In the genomic region with DNA sequence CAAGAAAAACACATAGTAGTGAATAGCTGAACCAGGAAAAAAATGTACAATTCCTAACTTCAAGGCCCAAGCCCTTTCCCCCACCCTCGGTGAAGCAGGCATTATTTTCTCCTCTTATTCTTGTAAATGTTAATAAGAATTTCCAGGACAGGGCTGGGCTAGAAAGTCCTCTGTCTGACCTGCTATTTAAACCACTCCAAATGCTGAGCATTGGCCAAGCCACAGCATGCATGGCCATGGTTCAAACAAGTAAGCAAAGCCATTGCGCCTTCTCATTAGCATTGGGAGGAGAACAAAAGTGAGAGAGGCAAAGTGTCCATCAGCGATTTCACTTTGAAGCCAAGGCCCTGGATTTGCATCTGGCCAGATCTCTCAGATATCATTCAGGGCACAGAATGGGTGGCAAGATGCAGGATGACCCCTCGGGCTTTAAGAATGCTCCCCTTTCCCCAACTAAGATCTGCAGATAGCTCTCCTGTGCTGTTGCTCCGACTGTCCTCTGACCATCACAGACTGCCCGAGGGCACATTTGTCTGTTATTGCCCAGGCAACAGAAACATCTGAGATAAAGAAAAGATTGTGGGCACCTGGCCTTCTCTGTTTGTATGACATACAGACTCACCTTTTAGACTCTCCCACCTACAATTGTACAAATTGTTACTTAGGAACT, we compare ENCODE assay signal across 15 cellular contexts. TPM values are rescaled to one million over a fixed set of nuclear protein-coding genes. Genes with fewer than 3 reads are reported as not detected.
DNase-seq lines count a peak whose midpoint lies in the region; ATAC-seq lines count a peak whose summit lies in the region.
"Had no signal": no experiment of that assay in that cellular context is flagged by ENCODE, and none has a peak within 500 bp of the region (broad histone marks: within the 10 kb centered on the region; RNA-seq: fewer than 3 reads in every experiment).

No MANE protein-coding gene starts in this region.

- in situ Hi-C loops in GM23248 (cut with MboI) = no loop called here

- no peak overlapping the region for H3K4me3 ChIP-seq in GM23248
- H3K4me3 ChIP-seq: breast epithelium, sigmoid colon had no signal

- peaks cover 10% of the 10 kb centered on the region; the same call in 1 of the 2 replicates for H3K36me3 ChIP-seq in GM23248 (ENCODE audit: low read depth)
- H3K36me3 ChIP-seq: breast epithelium, sigmoid colon had no signal

- H3K79me2 ChIP-seq in GM23248 (ENCODE audit: insufficient read depth) = no peaks in the 10 kb centered on the region

- no peaks in the 10 kb centered on the region for H3K9me3 ChIP-seq in GM23248 (ENCODE audit: low read depth)
- H3K9me3 ChIP-seq: breast epithelium, sigmoid colon had no signal

- no peak overlapping the region for H3K9ac ChIP-seq in GM23248

- H3K4me2 ChIP-seq in GM23248 (ENCODE audit: unreplicated experiment) = no peak overlapping the region

- WGBS in GM23248 (ENCODE audit: low coverage in 1 of 2, low lambda C conversion rate in 2 of 2, missing lambda C conversion rate in 2 of 2), 2 experiments = 48 to 49% methylated on average over 6 of the region's 6 CpGs

- H3K27ac ChIP-seq in GM23248 = no peak overlapping the region
- H3K27ac ChIP-seq: breast epithelium had no signal

- peak; percentile 42 for DNase-seq in Ammon's horn (ENCODE audit: low spot score)
- DNase-seq in GM23248 = peak; percentile 58
- DNase-seq in astrocyte of the hippocampus (ENCODE audit: low read depth, low spot score) = peak; percentile 95
- DNase-seq in midbrain (lab: John Stamatoyannopoulos, UW) = peak; percentile 11
- DNase-seq in ecto neural progenitor cell (ENCODE audit: low spot score) = no peak
- no peak for DNase-seq in Kasumi-1 (lab: John Stamatoyannopoulos, UW)
- no peak for DNase-seq in effector CD4-positive, alpha-beta T cell
- DNase-seq: CD4-positive, alpha-beta memory T cell; H9; kidney glomerular epithelial cell; sigmoid colon had no signal

- peaks cover 93% of the 10 kb centered on the region for H3F3A ChIP-seq in GM23248 (ENCODE audit: insufficient read depth)

- no peaks in the 10 kb centered on the region for H3K4me1 ChIP-seq in GM23248 (ENCODE audit: insufficient read depth)

- no peaks in the 10 kb centered on the region for H3K27me3 ChIP-seq in GM23248 (replicated peaks; ENCODE audit: insufficient read depth)
- H3K27me3 ChIP-seq: breast epithelium, sigmoid colon had no signal

- no peak overlapping the region for H2AFZ ChIP-seq in GM23248

- no peaks in the 10 kb centered on the region for H3K9me2 ChIP-seq in GM23248 (ENCODE audit: insufficient read depth)

- H4K20me1 ChIP-seq in GM23248 (ENCODE audit: insufficient read depth) = peaks cover 15% of the 10 kb centered on the region; the same call in 1 of the 2 replicates

- no peak for ATAC-seq in HG02623 (IDR thresholded peaks at IDR 0.05; ENCODE audit: unreplicated experiment)
- ATAC-seq: stimulated activated memory B cell treated with anti-CD40 and anti-IgM and Interleukin-4, amounts not matched to agents 10 μg/mL and 1 μg/mL and 100 μg/mL, for 72 hours had no signal

RNA-seq across cellular contexts. Expression of a gene that starts 46.3 kb away (rescaled TPM):
- total RNA-seq in GM23248 (2014; rRNA removed; shearing (Covaris generic)) = 213 and 232 TPM in 2 replicates
- 134 and 137 TPM in 2 replicates for polyA plus RNA-seq in GM23248 (2016; fragmentation: Nextera tagmentation; extraction: Ambion mirVana)
- total RNA-seq: activated CD8-positive, alpha-beta memory T cell treated with anti-CD3 and anti-CD28 coated beads for 36 hours had no signal

Comparison
In these comparisons a context has a peak if more than half of its experiments do, and no peak if none do; other contexts are left out.
1. DNase-seq: peak in Ammon's horn (single experiment), GM23248 (single experiment), astrocyte of the hippocampus (single experiment) and midbrain (single experiment); none in ecto neural progenitor cell (single experiment), Kasumi-1 (0 of 2) and effector CD4-positive, alpha-beta T cell (single experiment).